In the genomic region with DNA sequence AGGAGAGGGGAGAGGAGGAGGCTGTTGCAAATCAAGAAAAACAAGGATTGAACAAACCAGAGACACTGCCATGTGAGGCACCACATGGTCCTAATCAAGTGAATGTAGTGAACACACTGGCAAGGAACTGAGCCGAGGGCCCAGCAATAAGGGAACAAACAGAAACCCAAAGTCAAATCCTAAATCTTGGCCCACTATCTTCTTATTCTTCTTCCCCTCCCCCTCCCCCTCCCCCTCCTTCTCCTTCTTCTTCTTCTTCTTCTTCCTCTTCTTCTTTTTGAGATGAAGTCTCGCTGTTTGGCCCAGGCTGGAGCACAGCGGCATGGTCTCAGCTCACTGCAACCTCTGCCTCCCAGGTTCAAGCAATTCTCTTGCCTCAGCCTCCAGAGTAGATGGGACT, we compare ENCODE assay signal across 40 cellular contexts.
"Had no signal": no experiment of that assay in that cellular context is flagged by ENCODE, and none has a peak within 500 bp of the region (broad histone marks: within the 10 kb centered on the region; RNA-seq: fewer than 3 reads in every experiment).

No MANE protein-coding gene starts in this region.

- DNase-seq: activated effector memory CD4-positive, alpha-beta T cell treated with anti-CD3 and anti-CD28 coated beads, Interleukin-2, amount 50 U/mL, for 16 hours; activated effector memory CD4-positive, alpha-beta T cell treated with Interleukin-2 at 50 U/mL for 16 hours; activated gamma-delta T cell; activated gamma-delta T cell treated with Interleukin-2 at 50 U/mL for 16 hours; activated naive CD4-positive, alpha-beta T cell; activated naive CD4-positive, alpha-beta T cell treated with anti-CD3 and anti-CD28 coated beads for 36 hours; activated naive CD4-positive, alpha-beta T cell treated with anti-CD3 and anti-CD28 coated beads, Interleukin-2, amount 10 ng/mL, durations not matched to agents 7 days and 5 days; activated naive CD4-positive, alpha-beta T cell treated with anti-CD3 and anti-CD28 coated beads, Interleukin-2, amount 50 U/mL, for 16 hours; activated naive CD4-positive, alpha-beta T cell treated with Interleukin-2 at 50 U/mL for 16 hours; activated naive CD8-positive, alpha-beta T cell treated with anti-CD3 and anti-CD28 coated beads for 36 hours; activated naive CD8-positive, alpha-beta T cell treated with anti-CD3 and anti-CD28 coated beads, Interleukin-2, amount 10 ng/mL, durations not matched to agents 7 days and 5 days; activated naive CD8-positive, alpha-beta T cell treated with anti-CD3 and anti-CD28 coated beads, Interleukin-2, amount 50 U/mL, for 24 hours; activated T-cell treated with anti-CD3 and anti-CD28 coated beads, Interleukin-2, amount 50 U/mL, for 1 hour; activated T-cell treated with anti-CD3 and anti-CD28 coated beads, Interleukin-2, amount 50 U/mL, for 24 hours; activated T-cell treated with anti-CD3 and anti-CD28 coated beads, Interleukin-2, amount 50 U/mL, for 4 hours; activated T-cell treated with anti-CD3 and anti-CD28 coated beads, Interleukin-2, amount 50 U/mL, for 48 hours; activated T-cell treated with anti-CD3 and anti-CD28 coated beads, Interleukin-2, amount 50 U/mL, for 72 hours; adrenal gland; amniotic stem cell; amygdala; anterior cingulate cortex; aorta; body of pancreas; brain microvascular endothelial cell; caudate nucleus; central memory CD4-positive, alpha-beta T cell; cerebellar nuclear complex had no signal

- H3K27ac Mint-ChIP-seq: activated naive CD4-positive, alpha-beta T cell treated with anti-CD3 and anti-CD28 coated beads for 36 hours; activated naive CD4-positive, alpha-beta T cell treated with anti-CD3 and anti-CD28 coated beads, Interleukin-2, amount 10 ng/mL, durations not matched to agents 7 days and 5 days; activated naive CD4-positive, alpha-beta T cell treated with anti-CD3 and anti-CD28 coated beads, Interleukin-2, amount 50 U/mL, for 24 hours; activated naive CD4-positive, alpha-beta T cell treated with anti-CD3 and anti-CD28 coated beads, Interleukin-2, amount 50 U/mL, for 72 hours; activated naive CD8-positive, alpha-beta T cell; activated naive CD8-positive, alpha-beta T cell treated with anti-CD3 and anti-CD28 coated beads for 36 hours; activated naive CD8-positive, alpha-beta T cell treated with anti-CD3 and anti-CD28 coated beads, Interleukin-2, amount 50 U/mL, for 24 hours; activated T-cell treated with anti-CD3 and anti-CD28 coated beads, Interleukin-2, amount 50 U/mL, for 24 hours; activated T-cell treated with anti-CD3 and anti-CD28 coated beads, Interleukin-2, amount 50 U/mL, for 72 hours; activated T-helper 1 cell treated with anti-CD3 and anti-CD28 coated beads, Interleukin-12 subunit alpha, Interleukin-12 subunit beta, Interleukin-2, Interleukin-4 antibody, amounts not matched to agents 30 ng/mL and 10 ng/mL and 1 ng/mL, durations not matched to agents 14 hours and 24 hours and 36 hours; activated T-helper 17 cell treated with anti-CD3 and anti-CD28 coated beads, Interleukin-2, amount 50 U/mL, for 72 hours; activated T-helper 2 cell treated with anti-CD3 and anti-CD28 coated beads, Interferon-gamma antibody, Interleukin-2, Interleukin-4, amounts not matched to agents 10 μg/mL and 5 μg/mL and 100 μg/mL, durations not matched to agents 14 hours and 24 hours and 36 hours had no signal

- H3K36me3 Mint-ChIP-seq: activated naive CD4-positive, alpha-beta T cell treated with anti-CD3 and anti-CD28 coated beads, Interleukin-2, amount 10 ng/mL, durations not matched to agents 7 days and 5 days; activated naive CD4-positive, alpha-beta T cell treated with anti-CD3 and anti-CD28 coated beads, Interleukin-2, amount 50 U/mL, for 24 hours; activated naive CD4-positive, alpha-beta T cell treated with anti-CD3 and anti-CD28 coated beads, Interleukin-2, amount 50 U/mL, for 72 hours; activated naive CD8-positive, alpha-beta T cell; activated naive CD8-positive, alpha-beta T cell treated with anti-CD3 and anti-CD28 coated beads for 36 hours; activated naive CD8-positive, alpha-beta T cell treated with anti-CD3 and anti-CD28 coated beads, Interleukin-2, amount 10 ng/mL, durations not matched to agents 7 days and 5 days had no signal

- H3K27me3 Mint-ChIP-seq: activated naive CD4-positive, alpha-beta T cell treated with anti-CD3 and anti-CD28 coated beads, Interleukin-2, amount 50 U/mL, for 24 hours; activated naive CD8-positive, alpha-beta T cell; activated naive CD8-positive, alpha-beta T cell treated with anti-CD3 and anti-CD28 coated beads for 36 hours; activated naive CD8-positive, alpha-beta T cell treated with anti-CD3 and anti-CD28 coated beads, Interleukin-2, amount 50 U/mL, for 24 hours; activated T-cell treated with anti-CD3 and anti-CD28 coated beads, Interleukin-2, amount 50 U/mL, for 24 hours; activated T-helper 17 cell treated with anti-CD3 and anti-CD28 coated beads, Interleukin-2, amount 50 U/mL, for 72 hours; brain had no signal

- H3K4me3 ChIP-seq: adrenal gland, ascending aorta, body of pancreas, breast epithelium, cardiac muscle cell had no signal

- ATAC-seq: activated naive CD4-positive, alpha-beta T cell treated with anti-CD3 and anti-CD28 coated beads, Interleukin-2, amount 50 U/mL, for 72 hours; activated naive CD8-positive, alpha-beta T cell treated with anti-CD3 and anti-CD28 coated beads, Interleukin-2, amount 50 U/mL, for 24 hours; activated T-cell treated with anti-CD3 and anti-CD28 coated beads, Interleukin-2, amount 50 U/mL, for 4 hours; activated T-cell treated with anti-CD3 and anti-CD28 coated beads, Interleukin-2, amount 50 U/mL, for 72 hours; activated T-helper 17 cell treated with anti-CD3 and anti-CD28 coated beads, Interleukin-2, amount 50 U/mL, for 72 hours; body of pancreas had no signal

- H3K27me3 ChIP-seq: adrenal gland, ascending aorta, body of pancreas, brain microvascular endothelial cell, breast epithelium, cardiac muscle cell had no signal

- H3K4me1 Mint-ChIP-seq: activated naive CD4-positive, alpha-beta T cell treated with anti-CD3 and anti-CD28 coated beads, Interleukin-2, amount 10 ng/mL, durations not matched to agents 7 days and 5 days; activated naive CD4-positive, alpha-beta T cell treated with anti-CD3 and anti-CD28 coated beads, Interleukin-2, amount 50 U/mL, for 24 hours; activated naive CD8-positive, alpha-beta T cell treated with anti-CD3 and anti-CD28 coated beads for 36 hours; activated naive CD8-positive, alpha-beta T cell treated with anti-CD3 and anti-CD28 coated beads, Interleukin-2, amount 10 ng/mL, durations not matched to agents 7 days and 5 days; activated naive CD8-positive, alpha-beta T cell treated with anti-CD3 and anti-CD28 coated beads, Interleukin-2, amount 50 U/mL, for 24 hours; activated T-helper 17 cell treated with anti-CD3 and anti-CD28 coated beads, Interleukin-2, amount 50 U/mL, for 72 hours; central memory CD8-positive, alpha-beta T cell had no signal

- H3K36me3 ChIP-seq: adrenal gland, ascending aorta, brain microvascular endothelial cell, breast epithelium, cardiac muscle cell had no signal

- FAIRE-seq: astrocyte, bronchial epithelial cell had no signal

- H3K9me3 ChIP-seq: adrenal gland, ascending aorta, body of pancreas, breast epithelium had no signal

- H3K4me1 ChIP-seq: ascending aorta, breast epithelium had no signal

- H3K4me3 Mint-ChIP-seq: activated naive CD4-positive, alpha-beta T cell treated with anti-CD3 and anti-CD28 coated beads for 36 hours; activated naive CD4-positive, alpha-beta T cell treated with anti-CD3 and anti-CD28 coated beads, Interleukin-2, amount 10 ng/mL, durations not matched to agents 7 days and 5 days; activated naive CD4-positive, alpha-beta T cell treated with anti-CD3 and anti-CD28 coated beads, Interleukin-2, amount 50 U/mL, for 24 hours; activated naive CD8-positive, alpha-beta T cell; activated naive CD8-positive, alpha-beta T cell treated with anti-CD3 and anti-CD28 coated beads for 36 hours; activated naive CD8-positive, alpha-beta T cell treated with anti-CD3 and anti-CD28 coated beads, Interleukin-2, amount 10 ng/mL, durations not matched to agents 7 days and 5 days; activated naive CD8-positive, alpha-beta T cell treated with anti-CD3 and anti-CD28 coated beads, Interleukin-2, amount 50 U/mL, for 24 hours; activated T-cell treated with anti-CD3 and anti-CD28 coated beads, Interleukin-2, amount 50 U/mL, for 24 hours; activated T-cell treated with anti-CD3 and anti-CD28 coated beads, Interleukin-2, amount 50 U/mL, for 4 hours; activated T-cell treated with anti-CD3 and anti-CD28 coated beads, Interleukin-2, amount 50 U/mL, for 72 hours; activated T-helper 1 cell treated with anti-CD3 and anti-CD28 coated beads, Interleukin-12 subunit alpha, Interleukin-12 subunit beta, Interleukin-2, Interleukin-4 antibody, amounts not matched to agents 30 ng/mL and 10 ng/mL and 1 ng/mL, durations not matched to agents 14 hours and 24 hours and 36 hours; activated T-helper 17 cell treated with anti-CD3 and anti-CD28 coated beads, Interleukin-2, amount 50 U/mL, for 72 hours; brain; central memory CD8-positive, alpha-beta T cell had no signal

- H3K9me3 Mint-ChIP-seq: activated naive CD4-positive, alpha-beta T cell treated with anti-CD3 and anti-CD28 coated beads, Interleukin-2, amount 10 ng/mL, durations not matched to agents 7 days and 5 days; activated naive CD4-positive, alpha-beta T cell treated with anti-CD3 and anti-CD28 coated beads, Interleukin-2, amount 50 U/mL, for 24 hours; activated naive CD8-positive, alpha-beta T cell treated with anti-CD3 and anti-CD28 coated beads, Interleukin-2, amount 10 ng/mL, durations not matched to agents 7 days and 5 days had no signal

- H3K27ac ChIP-seq: adrenal gland, ascending aorta, brain microvascular endothelial cell, cardiac muscle cell had no signal
